14 cellular contexts compared by ENCODE assay signal in genomic region chr2:46308081-46308480, GRCh38. TPM values are rescaled to one million over a fixed set of nuclear protein-coding genes. Genes with fewer than 3 reads are reported as not detected.
DNase-seq lines count a peak whose midpoint lies in the region; TF ChIP-seq lines count a peak whose summit lies in the region.
"Had no signal": no experiment of that assay in that cellular context is flagged by ENCODE, and none has a peak within 500 bp of the region (broad histone marks: within the 10 kb centered on the region; RNA-seq: fewer than 3 reads in every experiment).

No MANE protein-coding gene starts in this region.

- H3K27me3 Mint-ChIP-seq in MCF 10A (ENCODE audit: insufficient read depth, unreplicated experiment) (no peaks in the 10 kb centered on the region), endodermal cell (ENCODE audit: insufficient read depth) (peaks cover 77% of the 10 kb centered on the region)

- POLR2A ChIA-PET in MCF 10A (lab: Yijun Ruan, JAX), result interaction anchor here (1.0 to 24.9 kb wide), 5 partner anchors 8 to 101 kb away, joined by 3 to 553 read pairs (median 22); partner anchors contain the start of gene EPAS1

- peaks cover 0 to 9% of the 10 kb centered on the region in 2 donors for H3K4me1 ChIP-seq in breast epithelium
- H3K4me1 ChIP-seq in mesenchymal stem cell (ENCODE audit: control insufficient read depth, insufficient read depth, low read depth, low read length), result no peaks in the 10 kb centered on the region
- peaks cover 6 to 11% of the 10 kb centered on the region in 2 donors for H3K4me1 ChIP-seq in uterus
- no peaks in the 10 kb centered on the region for H3K4me1 ChIP-seq in endodermal cell (ENCODE audit: control insufficient read depth, insufficient read depth, low read length)

- no peak overlapping the region for H2AFZ ChIP-seq in mesenchymal stem cell (ENCODE audit: low read depth, low read length)

- H3K23ac ChIP-seq in mesenchymal stem cell (ENCODE audit: low read length in 2 of 2), result no peak overlapping the region

- H3K36me3 Mint-ChIP-seq in MCF 10A (ENCODE audit: insufficient read depth, unreplicated experiment) (peaks cover 16% of the 10 kb centered on the region), endodermal cell (ENCODE audit: low read depth) (no peaks in the 10 kb centered on the region)

- H2BK120ac ChIP-seq in mesenchymal stem cell (ENCODE audit: low read depth, low read length), result peak overlapping the region; percentile 38

- H2AK5ac ChIP-seq in mesenchymal stem cell (ENCODE audit: low read length, severe bottlenecking), result no peak overlapping the region

- H3K27ac ChIP-seq in breast epithelium (peak overlapping the region; percentile 54 to 60), mesenchymal stem cell (ENCODE audit: low read length, poor library complexity, severe bottlenecking) (no peak overlapping the region), uterus (peak overlapping the region; percentile 38 to 93), endodermal cell (ENCODE audit: low read depth, low read length) (no peak overlapping the region)
- H3K27ac ChIP-seq: KMS-11 had no signal

- no peak overlapping the region for H3K14ac ChIP-seq in mesenchymal stem cell (ENCODE audit: low read length in 2 of 2)

- no peak overlapping the region for H3K4me3 Mint-ChIP-seq in MCF 10A (ENCODE audit: unreplicated experiment)
- no peak overlapping the region for H3K4me3 Mint-ChIP-seq in endodermal cell
- H3K4me3 Mint-ChIP-seq: naive B cell had no signal

- peaks cover 66% of the 10 kb centered on the region for H3K4me1 Mint-ChIP-seq in MCF 10A (ENCODE audit: insufficient read depth, unreplicated experiment)
- H3K4me1 Mint-ChIP-seq in endodermal cell, result peaks cover 11% of the 10 kb centered on the region
- H3K4me1 Mint-ChIP-seq: naive B cell had no signal

- H2BK12ac ChIP-seq in mesenchymal stem cell (ENCODE audit: low read length in 2 of 2), result peak overlapping the region; percentile 50 to 89

- intact Hi-C loops in breast epithelium (cut with DNase I; ENCODE audit: low total_unique reads) (no loop called here), MCF 10A (cut with micrococcal nuclease) (no loop called here), uterus (cut with DNase I; ENCODE audit: low total_unique reads) (no loop called here)

- H3K4me3 ChIP-seq in breast epithelium, result no peak overlapping the region
- H3K4me3 ChIP-seq in mesenchymal stem cell (ENCODE audit: insufficient read depth in 1 of 2, low read depth in 1 of 2, low read length in 2 of 2), result no peak overlapping the region
- no peak overlapping the region for H3K4me3 ChIP-seq in uterus
- no peak overlapping the region for H3K4me3 ChIP-seq in endodermal cell (ENCODE audit: low read length)

- WGBS in mesenchymal stem cell, result 100% methylated on average over 2 of the region's 2 CpGs
- 79 to 95% methylated on average over 2 of the region's 2 CpGs for WGBS in endodermal cell (ENCODE audit: insufficient coverage in 1 of 2, insufficient read length in 1 of 2), 2 experiments

- no TSS peak for BruUV-seq in MCF 10A (replicated peaks; lab: Mats Ljungman, UMichigan)

- H3K18ac ChIP-seq in mesenchymal stem cell (ENCODE audit: low read depth in 1 of 2, low read length in 2 of 2), result peak overlapping the region; percentile 6 to 29

- H3K27me3 ChIP-seq in breast epithelium (no peaks in the 10 kb centered on the region), mesenchymal stem cell (ENCODE audit: control insufficient read depth in 1 of 2, insufficient read depth in 1 of 2, low read length in 2 of 2) (no peaks in the 10 kb centered on the region), uterus (no peaks in the 10 kb centered on the region), endodermal cell (ENCODE audit: control insufficient read depth, insufficient read depth, low read length, poor library complexity, severe bottlenecking) (peaks cover 90% of the 10 kb centered on the region)

- TF ChIP-seq POLR2A in breast epithelium (IDR thresholded peaks at IDR 0.05) (no peak), uterus (IDR thresholded peaks at IDR 0.05) (no peak)

- H4K91ac ChIP-seq in mesenchymal stem cell (ENCODE audit: low read length), result no peak overlapping the region

- H3K9ac ChIP-seq in mesenchymal stem cell (ENCODE audit: low read length), result no peak overlapping the region
- H3K9ac ChIP-seq in endodermal cell (ENCODE audit: extremely low read depth, low read length, poor library complexity, severe bottlenecking), result no peak overlapping the region
- H3K9ac ChIP-seq: KMS-11 had no signal

- H3K27ac Mint-ChIP-seq in MCF 10A (ENCODE audit: low read depth, unreplicated experiment) (no peak overlapping the region), endodermal cell (no peak overlapping the region)
- H3K27ac Mint-ChIP-seq: naive B cell had no signal

- H3K4ac ChIP-seq in mesenchymal stem cell (ENCODE audit: low read depth in 1 of 2, low read length in 2 of 2), result peak overlapping the region in 1 of 2 experiments; percentile 13

- CTCF ChIA-PET in MCF 10A (lab: Yijun Ruan, JAX), result interaction anchor here (0.6 to 1.5 kb wide), 7 partner anchors 21 to 210 kb away, joined by 3 to 10 read pairs (median 4); no protein-coding TSS in a partner anchor

- H2BK5ac ChIP-seq in mesenchymal stem cell (ENCODE audit: low read depth, low read length, poor library complexity, severe bottlenecking), result no peak overlapping the region

- H3K79me1 ChIP-seq in mesenchymal stem cell (replicated peaks; ENCODE audit: low read length, poor library complexity, severe bottlenecking), result peaks cover 21% of the 10 kb centered on the region

- DNase-seq in breast epithelium (ENCODE audit: low spot score in 2 of 2), result no peak
- DNase-seq in MCF 10A (ENCODE audit: unreplicated experiment), result no peak
- DNase-seq in dermis blood vessel endothelial cell, result peak; percentile 49
- DNase-seq in mesenchymal stem cell, result no peak
- no peak for DNase-seq in uterus
- DNase-seq in NCI-H526 (lab: John Stamatoyannopoulos, UW), result no peak
- DNase-seq in NCI-H524 (lab: John Stamatoyannopoulos, UW), result no peak
- DNase-seq in endodermal cell, result no peak
- DNase-seq: ACHN; activated CD4-positive, alpha-beta T cell treated with anti-CD3 and anti-CD28 coated beads, Interleukin-2, amount 50 U/mL, for 1 hour; erythroblast; naive B cell; T-helper 1 cell had no signal

- no peak overlapping the region for H2BK15ac ChIP-seq in mesenchymal stem cell (ENCODE audit: low read depth, poor library complexity, severe bottlenecking)

- no peak overlapping the region for H4K8ac ChIP-seq in mesenchymal stem cell (ENCODE audit: low read length)

- H3K36me3 ChIP-seq in breast epithelium (no peaks in the 10 kb centered on the region), mesenchymal stem cell (ENCODE audit: control insufficient read depth in 1 of 2, insufficient read depth in 2 of 2, low read depth in 1 of 2, low read length in 2 of 2) (peaks cover 0 to 3% of the 10 kb centered on the region in 2 experiments), uterus (no peaks in the 10 kb centered on the region), endodermal cell (ENCODE audit: control insufficient read depth, insufficient read depth, low read length) (no peaks in the 10 kb centered on the region)

- TF ChIP-seq CTCF in breast epithelium (IDR thresholded peaks at IDR 0.05) (no peak), MCF 10A (IDR thresholded peaks at IDR 0.05; ENCODE audit: unreplicated experiment) (no peak), uterus (IDR thresholded peaks at IDR 0.05) (no peak), endodermal cell (conservative IDR thresholded peaks at IDR 0.05) (no peak)

- H3K9me3 Mint-ChIP-seq in MCF 10A (ENCODE audit: unreplicated experiment), result no peaks in the 10 kb centered on the region
- H3K9me3 Mint-ChIP-seq in endodermal cell, result peaks cover 4% of the 10 kb centered on the region

- no peak overlapping the region for H3K4me2 ChIP-seq in mesenchymal stem cell (ENCODE audit: low read length, poor library complexity, severe bottlenecking)
- H3K4me2 ChIP-seq: KMS-11 had no signal

- H3K9me3 ChIP-seq in breast epithelium (no peaks in the 10 kb centered on the region), mesenchymal stem cell (ENCODE audit: control insufficient read depth, low read length) (no peaks in the 10 kb centered on the region), uterus (no peaks in the 10 kb centered on the region), endodermal cell (ENCODE audit: control insufficient read depth, low read length) (no peaks in the 10 kb centered on the region)

RNA-seq across cellular contexts. Expression of gene EPAS1, which starts 10.9 kb away (rescaled TPM):
- total RNA-seq in breast epithelium (100 to 1,000 TPM in 2 of 3 donors, 10 to 100 TPM in 1; 92.5 to 274 (median 229) TPM), MCF 10A (2022) (146 and 200 TPM in 2 replicates), dermis blood vessel endothelial cell (283 and 362 TPM in 2 replicates), uterus (100 to 1,000 TPM in 3 of 4 donors, 10 to 100 TPM in 1; 35.0 to 465 (median 202) TPM), endodermal cell (1 to 10 TPM; 1.2 to 1.9 TPM)
- polyA plus RNA-seq in mesenchymal stem cell (2013, experiment 1 of 2), result 237 TPM
- 244 TPM for polyA plus RNA-seq in mesenchymal stem cell (2013, experiment 2 of 2)
- 1.2 TPM for polyA plus RNA-seq in endodermal cell (2013, experiment 1 of 2)
- 1.5 TPM for polyA plus RNA-seq in endodermal cell (2013, experiment 2 of 2)

Comparison
In these comparisons a context has a peak if more than half of its experiments do, and no peak if none do; other contexts are left out.
1. H3K27ac ChIP-seq: peak in breast epithelium (2 of 2) and uterus (2 of 2); none in mesenchymal stem cell (single experiment) and endodermal cell (single experiment).
2. RNA of gene EPAS1, which starts 10.9 kb away (total RNA-seq): 283 to 362 TPM in dermis blood vessel endothelial cell, 35.0 to 465 TPM in uterus, 92.5 to 274 TPM in breast epithelium and 146 to 200 TPM in MCF 10A; 1.2 to 1.9 TPM in endodermal cell; every median in the first group is over 10 times any median in the second.